Comparison of ENCODE assay signal across 19 cellular contexts in genomic region chr6:156863504-156863903, GRCh38.
"Had no signal": no experiment of that assay in that cellular context is flagged by ENCODE, and none has a peak within 500 bp of the region (broad histone marks: within the 10 kb centered on the region; RNA-seq: fewer than 3 reads in every experiment).

No MANE protein-coding gene starts in this region.

- H3K4me3 Mint-ChIP-seq: activated CD4-positive, alpha-beta T cell treated with anti-CD3 and anti-CD28 coated beads, Interleukin-2, amount 10 ng/mL, durations not matched to agents 24 days and 14 days; activated naive CD8-positive, alpha-beta T cell treated with anti-CD3 and anti-CD28 coated beads, Interleukin-2, amount 10 ng/mL, durations not matched to agents 7 days and 5 days; T-helper 2 cell treated with Interferon-gamma antibody and Interleukin-4, amounts not matched to agents 5 μg/mL and 100 μg/mL, for 36 hours had no signal

- H3K4me3 ChIP-seq: left lung, tibial artery, uterus had no signal

- ATAC-seq: left lung; naive thymus-derived CD4-positive, alpha-beta T cell had no signal

- H3K9ac ChIP-seq: parathyroid adenoma had no signal

- H3K9me3 Mint-ChIP-seq: activated B cell treated with CpG ODN at 0.5 μM for 24 hours; activated CD4-positive, alpha-beta T cell treated with anti-CD3 and anti-CD28 coated beads, Interleukin-2, amount 10 ng/mL, durations not matched to agents 24 days and 14 days; activated naive CD8-positive, alpha-beta T cell treated with anti-CD3 and anti-CD28 coated beads, Interleukin-2, amount 10 ng/mL, durations not matched to agents 7 days and 5 days; T-helper 2 cell treated with Interferon-gamma antibody and Interleukin-4, amounts not matched to agents 5 μg/mL and 100 μg/mL, for 36 hours had no signal

- H3K27ac ChIP-seq: brain microvascular endothelial cell, left lung, parathyroid adenoma, tibial artery, uterus had no signal

- H3K9me3 ChIP-seq: left lung, neutrophil, tibial artery, uterus had no signal

- H3K27me3 Mint-ChIP-seq: activated B cell treated with CpG ODN at 0.5 μM for 24 hours; activated CD4-positive, alpha-beta T cell treated with anti-CD3 and anti-CD28 coated beads, Interleukin-2, amount 10 ng/mL, durations not matched to agents 24 days and 14 days; activated naive CD8-positive, alpha-beta T cell treated with anti-CD3 and anti-CD28 coated beads, Interleukin-2, amount 10 ng/mL, durations not matched to agents 7 days and 5 days; naive thymus-derived CD4-positive, alpha-beta T cell had no signal

- H3K27me3 ChIP-seq: brain microvascular endothelial cell, left lung, neutrophil, tibial artery, uterus had no signal

- DNase-seq: activated B cell treated with CpG ODN at 0.5 μM for 24 hours; activated CD4-positive, alpha-beta T cell treated with anti-CD3 and anti-CD28 coated beads, Interleukin-2, amount 10 ng/mL, durations not matched to agents 24 days and 14 days; activated effector memory CD4-positive, alpha-beta T cell treated with anti-CD3 and anti-CD28 coated beads, Interleukin-2, amount 50 U/mL, for 16 hours; activated naive CD8-positive, alpha-beta T cell treated with anti-CD3 and anti-CD28 coated beads, Interleukin-2, amount 10 ng/mL, durations not matched to agents 7 days and 5 days; brain microvascular endothelial cell; effector CD8-positive, alpha-beta T cell; foreskin fibroblast; hypothalamus; kidney; left lung; mammary epithelial cell; naive thymus-derived CD4-positive, alpha-beta T cell; stimulated activated CD4-positive, alpha-beta T cell treated with anti-CD3 and anti-CD28 coated beads, Interleukin-12 subunit alpha, Interleukin-12 subunit beta, amount 100 ng/mL, for 4 hours; tibial artery; uterus had no signal

- H2AFZ ChIP-seq: parathyroid adenoma had no signal

- H3K4me1 ChIP-seq: uterus had no signal

- H3K36me3 ChIP-seq: brain microvascular endothelial cell, left lung, neutrophil, tibial artery, uterus had no signal

- FAIRE-seq: endothelial cell of umbilical vein, kidney had no signal

- H3K27ac Mint-ChIP-seq: activated naive CD8-positive, alpha-beta T cell treated with anti-CD3 and anti-CD28 coated beads, Interleukin-2, amount 10 ng/mL, durations not matched to agents 7 days and 5 days; T-helper 2 cell treated with Interferon-gamma antibody and Interleukin-4, amounts not matched to agents 5 μg/mL and 100 μg/mL, for 36 hours had no signal
